In the genomic region with DNA sequence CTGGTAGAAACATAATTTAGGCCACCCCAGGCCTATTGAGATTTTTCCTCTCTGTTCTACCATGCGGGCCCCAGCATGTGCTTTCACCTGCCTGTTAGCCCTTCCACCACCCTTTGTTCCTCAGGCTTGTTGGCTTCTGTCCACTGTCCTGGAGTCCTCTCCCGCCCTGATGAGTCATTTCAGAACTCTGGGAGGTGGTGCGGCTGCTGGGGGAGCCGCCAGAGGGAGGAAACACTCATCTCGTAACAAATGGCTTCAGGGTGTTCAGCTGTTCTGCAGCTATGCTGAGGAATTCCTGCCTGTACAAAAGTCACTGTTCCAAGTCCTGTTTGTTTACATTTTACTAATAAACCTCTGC, we compare ENCODE assay signal across 10 cellular contexts. TPM values are rescaled to one million over a fixed set of nuclear protein-coding genes. Genes with fewer than 3 reads are reported as not detected.
DNase-seq lines count a peak whose midpoint lies in the region; ATAC-seq and TF ChIP-seq lines count a peak whose summit lies in the region.
"Had no signal": no experiment of that assay in that cellular context is flagged by ENCODE, and none has a peak within 500 bp of the region (broad histone marks: within the 10 kb centered on the region; RNA-seq: fewer than 3 reads in every experiment).

No MANE protein-coding gene starts in this region.

- H3K4me1 Mint-ChIP-seq in naive thymus-derived CD8-positive, alpha-beta T cell: no peaks in the 10 kb centered on the region

- H3K9me3 Mint-ChIP-seq in naive thymus-derived CD8-positive, alpha-beta T cell: peaks cover 0 to 11% (median 0%) of the 10 kb centered on the region in 9 donors

- peak overlapping the region in 18 of 21 experiments; percentile 26 to 72 (median 58) for H3K27ac ChIP-seq in skin epidermis

- H3K36me3 Mint-ChIP-seq in naive thymus-derived CD8-positive, alpha-beta T cell: no peaks in the 10 kb centered on the region
- H3K36me3 Mint-ChIP-seq: activated naive CD8-positive, alpha-beta T cell had no signal

- no peak overlapping the region for H3K27ac Mint-ChIP-seq in naive thymus-derived CD8-positive, alpha-beta T cell
- H3K27ac Mint-ChIP-seq: activated naive CD8-positive, alpha-beta T cell had no signal

- no peak for ATAC-seq in naive thymus-derived CD8-positive, alpha-beta T cell
- ATAC-seq in HG03460 (IDR thresholded peaks at IDR 0.05; ENCODE audit: unreplicated experiment): no peak

- peaks cover 0 to 6% (median 1%) of the 10 kb centered on the region in 5 donors for H3K27me3 Mint-ChIP-seq in naive thymus-derived CD8-positive, alpha-beta T cell
- H3K27me3 Mint-ChIP-seq: activated naive CD8-positive, alpha-beta T cell had no signal

- H3K4me3 Mint-ChIP-seq in naive thymus-derived CD8-positive, alpha-beta T cell: no peak overlapping the region
- H3K4me3 Mint-ChIP-seq: activated naive CD8-positive, alpha-beta T cell had no signal

- in situ Hi-C loops in astrocyte of the cerebellum (cut with HindIII; ENCODE audit: low sequenced_read_pairs): no loop called here

- H3K4me3 ChIP-seq in astrocyte of the cerebellum (ENCODE audit: low read depth, low read length): no peak overlapping the region
- H3K4me3 ChIP-seq in skin epidermis: no peak overlapping the region

- peak; percentile 65 for TF ChIP-seq CTCF in astrocyte of the cerebellum (IDR thresholded peaks at IDR 0.05; ENCODE audit: low read depth, low read length, missing control alignments)

- POLR2A ChIA-PET in naive thymus-derived CD8-positive, alpha-beta T cell (lab: Charles Lee): no interaction called here

- peak; percentile 97 for DNase-seq in AG20443 (ENCODE audit: low spot score)
- peak; percentile 87 for DNase-seq in LoVo (ENCODE audit: low spot score)
- peak; percentile 98 for DNase-seq in astrocyte of the cerebellum (ENCODE audit: low read depth)
- DNase-seq in iPS-NIHi11 (ENCODE audit: low spot score): peak; percentile 58
- DNase-seq in naive thymus-derived CD8-positive, alpha-beta T cell: no peak
- no peak for DNase-seq in stimulated activated CD8-positive, alpha-beta memory T cell treated with anti-CD3 and anti-CD28 coated beads, Interleukin-4, amount 100 ng/mL, for 48 hours

RNA-seq across cellular contexts. Expression of gene LRTM1, which starts 36.3 kb away (rescaled TPM):
- total RNA-seq in naive thymus-derived CD8-positive, alpha-beta T cell: not detected
- not detected for polyA plus RNA-seq in naive thymus-derived CD8-positive, alpha-beta T cell
- polyA plus RNA-seq: urinary bladder had no signal

Comparison
In these comparisons a context has a peak if more than half of its experiments do, and no peak if none do; other contexts are left out.
1. DNase-seq: peak in AG20443 (single experiment), LoVo (single experiment), astrocyte of the cerebellum (single experiment) and iPS-NIHi11 (single experiment); none in naive thymus-derived CD8-positive, alpha-beta T cell (0 of 10) and stimulated activated CD8-positive, alpha-beta memory T cell treated with anti-CD3 and anti-CD28 coated beads, Interleukin-4, amount 100 ng/mL, for 48 hours (single experiment).